In genomic region chr1:63772876-63773275, GRCh38 we compare ENCODE assay signal across 11 cellular contexts. TPM values are rescaled to one million over a fixed set of nuclear protein-coding genes. Genes with fewer than 3 reads are reported as not detected.
DNase-seq lines count a peak whose midpoint lies in the region; ATAC-seq and TF ChIP-seq lines count a peak whose summit lies in the region.
"Had no signal": no experiment of that assay in that cellular context is flagged by ENCODE, and none has a peak within 500 bp of the region (broad histone marks: within the 10 kb centered on the region; RNA-seq: fewer than 3 reads in every experiment).

No MANE protein-coding gene starts in this region.

- H3K27ac Mint-ChIP-seq in Caco-2 (ENCODE audit: unreplicated experiment): no peak overlapping the region
- peak overlapping the region in 2 of 3 experiments; percentile 1 to 83; a peak in 2 of 7 replicates for H3K27ac Mint-ChIP-seq in H9
- no peak overlapping the region for H3K27ac Mint-ChIP-seq in activated CD4-positive, alpha-beta memory T cell treated with anti-CD3 and anti-CD28 coated beads, Interleukin-2, amount 10 ng/mL, durations not matched to agents 7 days and 5 days
- H3K27ac Mint-ChIP-seq in mesothelial cell of epicardium: peak overlapping the region; percentile 96

- H3K79me1 ChIP-seq in H9 (ENCODE audit: insufficient read depth, low read depth, low read length, poor library complexity, severe bottlenecking): no peaks in the 10 kb centered on the region

- H3K23me2 ChIP-seq in H9 (ENCODE audit: insufficient read length, low read depth, low read length, poor library complexity, severe bottlenecking): peaks cover 13% of the 10 kb centered on the region

- H3K9me3 Mint-ChIP-seq in Caco-2 (ENCODE audit: unreplicated experiment) (no peaks in the 10 kb centered on the region), H9 (no peaks in the 10 kb centered on the region; a peak in 1 of 5 replicates), mesothelial cell of epicardium (no peaks in the 10 kb centered on the region)
- no peaks in the 10 kb centered on the region for H3K9me3 Mint-ChIP-seq in activated CD4-positive, alpha-beta memory T cell treated with anti-CD3 and anti-CD28 coated beads, Interleukin-2, amount 10 ng/mL, durations not matched to agents 7 days and 5 days

- H3K27me3 Mint-ChIP-seq in Caco-2 (ENCODE audit: insufficient read depth, unreplicated experiment): no peaks in the 10 kb centered on the region
- no peaks in the 10 kb centered on the region for H3K27me3 Mint-ChIP-seq in H9 (ENCODE audit: low read depth)
- peaks cover 62% of the 10 kb centered on the region for H3K27me3 Mint-ChIP-seq in activated CD4-positive, alpha-beta memory T cell treated with anti-CD3 and anti-CD28 coated beads, Interleukin-2, amount 10 ng/mL, durations not matched to agents 7 days and 5 days
- H3K27me3 Mint-ChIP-seq in mesothelial cell of epicardium (ENCODE audit: low read depth): no peaks in the 10 kb centered on the region

- no peak overlapping the region for H3K4me3 ChIP-seq in Caco-2 (ENCODE audit: low read depth, low read length)
- no peak overlapping the region for H3K4me3 ChIP-seq in brain microvascular endothelial cell (ENCODE audit: low read depth, low read length)

- peaks cover 14% of the 10 kb centered on the region; the same call in 1 of the 2 replicates for H3K79me2 ChIP-seq in H9 (ENCODE audit: insufficient read depth, low read length)

- H2AK5ac ChIP-seq in H9 (ENCODE audit: insufficient read length, low read length): no peak overlapping the region

- H2AFZ ChIP-seq in H9 (ENCODE audit: low read length): no peak overlapping the region

- H2BK120ac ChIP-seq in H9 (ENCODE audit: low read depth, low read length, poor library complexity, severe bottlenecking): no peak overlapping the region

- H4K20me1 ChIP-seq in H9 (ENCODE audit: control insufficient read depth, insufficient read depth, insufficient read length): no peaks in the 10 kb centered on the region

- intact Hi-C loops in Caco-2 (cut with micrococcal nuclease; ENCODE audit: unreplicated experiment): loop anchor here (1.0 to 10.0 kb wide), 5 partner anchors 56 to 469 kb away; no protein-coding TSS in a partner anchor

- no peak overlapping the region for H4K5ac ChIP-seq in H9 (ENCODE audit: insufficient read length, low read depth, low read length)

- no peak overlapping the region for H3K18ac ChIP-seq in H9 (ENCODE audit: insufficient read length, low read depth, low read length)

- H2BK5ac ChIP-seq in H9 (ENCODE audit: insufficient read length, low read length): no peak overlapping the region

- H3K27ac ChIP-seq in H9 (ENCODE audit: insufficient read length, low read depth, low read length) (no peak overlapping the region), brain microvascular endothelial cell (no peak overlapping the region)

- DNase-seq in Caco-2 (no peak), H9 (no peak), mesothelial cell of epicardium (ENCODE audit: low spot score in 2 of 2, unreplicated experiment in 2 of 2) (no peak), brain microvascular endothelial cell (no peak), HK-2 (ENCODE audit: unreplicated experiment) (no peak)
- DNase-seq in activated CD4-positive, alpha-beta memory T cell treated with anti-CD3 and anti-CD28 coated beads, Interleukin-2, amount 10 ng/mL, durations not matched to agents 7 days and 5 days: no peak
- DNase-seq: central memory CD4-positive, alpha-beta T cell; Kasumi-1; NCI-H510A had no signal

- H2BK12ac ChIP-seq in H9 (ENCODE audit: insufficient read length, low read depth, low read length): no peak overlapping the region

- H3K27me3 ChIP-seq in Caco-2 (replicated peaks; ENCODE audit: control insufficient read depth, insufficient read depth, low read length) (no peaks in the 10 kb centered on the region), H9 (ENCODE audit: insufficient read depth, low read length) (no peaks in the 10 kb centered on the region), brain microvascular endothelial cell (replicated peaks) (no peaks in the 10 kb centered on the region)

- BruUV-seq in Caco-2 (replicated peaks; lab: Mats Ljungman, UMichigan): no TSS peak

- H3K36me3 ChIP-seq in Caco-2 (ENCODE audit: control insufficient read depth, insufficient read depth, low read length) (no peaks in the 10 kb centered on the region), brain microvascular endothelial cell (replicated peaks) (no peaks in the 10 kb centered on the region)

- H3K56ac ChIP-seq in H9 (ENCODE audit: insufficient read length, low read depth, low read length): no peak overlapping the region

- in situ Hi-C loops in brain microvascular endothelial cell (cut with HindIII; ENCODE audit: low pct_ligation_motif_present, low sequenced_read_pairs): no loop called here

- no peak overlapping the region for H2BK15ac ChIP-seq in H9 (ENCODE audit: low read depth, low read length)

- no peak overlapping the region for H3K9ac ChIP-seq in H9 (ENCODE audit: extremely low read depth, insufficient read length, low read length)

- H3K23ac ChIP-seq in H9 (ENCODE audit: insufficient read length, low read depth, low read length): no peak overlapping the region

- CTCF ChIA-PET in Caco-2 (lab: Charles Lee): interaction anchor here (1.3 to 2.4 kb wide), 4 partner anchors 81 to 391 kb away, joined by 5 to 9 read pairs (median 7); no protein-coding TSS in a partner anchor
- CTCF ChIA-PET in activated CD4-positive, alpha-beta memory T cell treated with anti-CD3 and anti-CD28 coated beads, Interleukin-2, amount 10 ng/mL, durations not matched to agents 7 days and 5 days (lab: Charles Lee): interaction anchor here (0.7 to 1.1 kb wide), 4 partner anchors 8 to 500 kb away, joined by 3 to 5 read pairs (median 3); no protein-coding TSS in a partner anchor

- no peak overlapping the region for H3T11ph ChIP-seq in H9 (ENCODE audit: low read length)

- TF ChIP-seq CTCF in Caco-2 (IDR thresholded peaks at IDR 0.05; ENCODE audit: insufficient read depth in 1 of 2, low read depth in 1 of 2, low read length in 1 of 2, severe bottlenecking in 1 of 2, unreplicated experiment in 1 of 2): no peak
- TF ChIP-seq CTCF in H9 (conservative IDR thresholded peaks at IDR 0.05): no peak
- TF ChIP-seq CTCF in mesothelial cell of epicardium (IDR thresholded peaks at IDR 0.05; ENCODE audit: unreplicated experiment): no peak
- no peak for TF ChIP-seq CTCF in brain microvascular endothelial cell (IDR thresholded peaks at IDR 0.05; ENCODE audit: low read depth, low read length, missing control alignments)

- H3K4me1 ChIP-seq in Caco-2: peaks cover 13% of the 10 kb centered on the region
- peaks cover 7% of the 10 kb centered on the region for H3K4me1 ChIP-seq in H9 (ENCODE audit: insufficient read depth, low read length)

- H3K4ac ChIP-seq in H9 (ENCODE audit: low read depth, low read length): no peak overlapping the region

- no peak overlapping the region for H2BK20ac ChIP-seq in H9 (ENCODE audit: low read depth, low read length, poor library complexity, severe bottlenecking)

- no peak overlapping the region for H4K91ac ChIP-seq in H9 (ENCODE audit: insufficient read length, low read depth, low read length)

- H3K14ac ChIP-seq in H9 (ENCODE audit: insufficient read depth, low read length): no peak overlapping the region

- no CpG with 5 or more reads among the region's 2 CpGs for WGBS in H9 (ENCODE audit: extremely low coverage, insufficient read length, low lambda C conversion rate)

- H3K4me1 Mint-ChIP-seq in Caco-2 (ENCODE audit: low read depth, unreplicated experiment) (peaks cover 12% of the 10 kb centered on the region), H9 (peaks cover 46% of the 10 kb centered on the region in 2 experiments), mesothelial cell of epicardium (peaks cover 50% of the 10 kb centered on the region)
- peaks cover 19% of the 10 kb centered on the region for H3K4me1 Mint-ChIP-seq in activated CD4-positive, alpha-beta memory T cell treated with anti-CD3 and anti-CD28 coated beads, Interleukin-2, amount 10 ng/mL, durations not matched to agents 7 days and 5 days

- H3K4me2 ChIP-seq in H9 (ENCODE audit: insufficient read depth, insufficient read length, low read length): peak overlapping the region; percentile 66

- H3K9me3 ChIP-seq in Caco-2 (no peaks in the 10 kb centered on the region), H9 (ENCODE audit: control insufficient read depth, low read depth, low read length) (no peaks in the 10 kb centered on the region)

- POLR2A ChIA-PET in Caco-2 (lab: Charles Lee): interaction anchor here (0.6 to 1.1 kb wide), 2 partner anchors 55 to 210 kb away, joined by 3 to 5 read pairs; no protein-coding TSS in a partner anchor
- POLR2A ChIA-PET in activated CD4-positive, alpha-beta memory T cell treated with anti-CD3 and anti-CD28 coated beads, Interleukin-2, amount 10 ng/mL, durations not matched to agents 7 days and 5 days (lab: Charles Lee): no interaction called here

- H3K36me3 Mint-ChIP-seq in Caco-2 (ENCODE audit: insufficient read depth, unreplicated experiment) (no peaks in the 10 kb centered on the region), H9 (ENCODE audit: insufficient read depth in 1 of 3, low read depth in 3 of 3) (peaks cover 0 to 2% (median 2%) of the 10 kb centered on the region in 3 experiments; a peak in 3 of 7 replicates), mesothelial cell of epicardium (no peaks in the 10 kb centered on the region)
- no peaks in the 10 kb centered on the region for H3K36me3 Mint-ChIP-seq in activated CD4-positive, alpha-beta memory T cell treated with anti-CD3 and anti-CD28 coated beads, Interleukin-2, amount 10 ng/mL, durations not matched to agents 7 days and 5 days (ENCODE audit: low read depth)

- no peak overlapping the region for H4K8ac ChIP-seq in H9 (replicated peaks; ENCODE audit: insufficient read length, low read depth, low read length)

- H3K4me3 Mint-ChIP-seq in Caco-2 (ENCODE audit: unreplicated experiment) (peak overlapping the region; percentile 91), H9 (peak overlapping the region; percentile 88 to 91), mesothelial cell of epicardium (peak overlapping the region; percentile 91)
- peak overlapping the region; percentile 1 for H3K4me3 Mint-ChIP-seq in activated CD4-positive, alpha-beta memory T cell treated with anti-CD3 and anti-CD28 coated beads, Interleukin-2, amount 10 ng/mL, durations not matched to agents 7 days and 5 days

- ATAC-seq in GM21423 (IDR thresholded peaks at IDR 0.05; ENCODE audit: unreplicated experiment) (no peak), HG02973 (IDR thresholded peaks at IDR 0.05; ENCODE audit: unreplicated experiment) (no peak)

RNA-seq across cellular contexts. Expression of gene ROR1, which starts 0.9 kb away (rescaled TPM):
- 37.2 TPM in 2 replicates for total RNA-seq in Caco-2 (2022)
- total RNA-seq in H9 (2021): 75.9 and 76.4 TPM in 2 replicates
- under 1 TPM in 1 of 2 experiments, not detected in 1; 0.10 TPM for total RNA-seq in activated CD4-positive, alpha-beta memory T cell treated with anti-CD3 and anti-CD28 coated beads, Interleukin-2, amount 10 ng/mL, durations not matched to agents 7 days and 5 days
- 76.0 to 89.9 TPM (median 81.4 TPM) in 3 replicates for total RNA-seq in mesothelial cell of epicardium

Comparison
In these comparisons a context has a peak if more than half of its experiments do, and no peak if none do; other contexts are left out.
1. H3K27ac Mint-ChIP-seq: peak in H9 (2 of 3) and mesothelial cell of epicardium (single experiment); none in Caco-2 (single experiment) and activated CD4-positive, alpha-beta memory T cell treated with anti-CD3 and anti-CD28 coated beads, Interleukin-2, amount 10 ng/mL, durations not matched to agents 7 days and 5 days (single experiment).
2. H3K4me3 Mint-ChIP-seq: peak in every context shown above with its lines; median percentile 91 in Caco-2; 91 in mesothelial cell of epicardium; 90 in H9; 1 in activated CD4-positive, alpha-beta memory T cell treated with anti-CD3 and anti-CD28 coated beads, Interleukin-2, amount 10 ng/mL, durations not matched to agents 7 days and 5 days.
3. RNA of gene ROR1, which starts 0.9 kb away (total RNA-seq): 76.0 to 89.9 TPM in mesothelial cell of epicardium, 75.9 to 76.4 TPM in H9 and 37.2 TPM in Caco-2; 0.10 TPM in activated CD4-positive, alpha-beta memory T cell treated with anti-CD3 and anti-CD28 coated beads, Interleukin-2, amount 10 ng/mL, durations not matched to agents 7 days and 5 days; every median in the first group is over 10 times any median in the second.